In the genomic region with DNA sequence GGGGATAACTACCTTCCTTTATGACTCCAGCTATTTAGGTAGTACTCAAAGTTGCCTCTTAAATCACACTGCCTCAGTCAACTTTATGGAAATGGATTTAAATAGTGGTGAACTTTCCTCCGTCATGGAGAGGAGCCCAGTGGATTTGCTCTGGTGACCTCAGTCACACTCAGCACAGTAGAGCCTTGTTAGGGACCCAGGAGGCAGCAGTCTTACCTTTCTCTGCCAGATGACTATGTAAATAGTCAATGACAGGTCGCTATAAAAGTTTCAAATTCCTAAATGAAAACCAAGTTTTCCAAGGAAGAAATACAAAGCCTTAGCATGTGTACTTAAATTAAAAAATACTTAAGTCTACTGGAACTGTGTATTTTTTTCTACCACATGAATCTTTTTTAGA, we compare ENCODE assay signal across 15 cellular contexts.
A peak's percentile ranks its signal among the peaks of the same experiment; 100 is the strongest.
DNase-seq lines count a peak whose midpoint lies in the region; ATAC-seq, FAIRE-seq and TF ChIP-seq lines count a peak whose summit lies in the region.
"Had no signal": no experiment of that assay in that cellular context is flagged by ENCODE, and none has a peak within 500 bp of the region (broad histone marks: within the 10 kb centered on the region; RNA-seq: fewer than 3 reads in every experiment).

No MANE protein-coding gene starts in this region.

- H2AFZ ChIP-seq in HepG2 (ENCODE audit: low read length) = no peak overlapping the region

- no peaks in the 10 kb centered on the region for H4K20me1 ChIP-seq in HepG2 (ENCODE audit: insufficient read depth, low read length)

- CTCF ChIA-PET in Panc1 (lab: Charles Lee) (no interaction called here), HepG2 (lab: Yijun Ruan, JAX; ENCODE audit: low intra/inter-chr PET ratio, low total read pairs) (no interaction called here)

- intact Hi-C loops in Panc1 (cut with micrococcal nuclease; ENCODE audit: unreplicated experiment) = no loop called here
- intact Hi-C loops in HepG2 (cut with micrococcal nuclease; ENCODE audit: unreplicated experiment) = no loop called here
- intact Hi-C loops in aorta (cut with DNase I) = no loop called here

- WGBS in HepG2 (ENCODE audit: low lambda C conversion rate) = 5% methylated on average over 2 of the region's 2 CpGs
- 72 to 87% methylated on average over 2 of the region's 2 CpGs for WGBS in aorta, 2 donors

- DNase-seq in Panc1 (ENCODE audit: low read depth, low spot score) = no peak
- peak; percentile 88 for DNase-seq in HepG2 (ENCODE audit: low spot score)
- no peak for DNase-seq in ACHN
- no peak for DNase-seq in epidermal melanocyte (ENCODE audit: insufficient read length, low spot score)
- no peak for DNase-seq in NCI-H526 treated with DMSO at 0.1 percent for 48 hours (lab: John Stamatoyannopoulos, UW)
- no peak for DNase-seq in aorta
- DNase-seq: H9, NCI-H187, NCI-H2171, NCI-H446 treated with DMSO at 0.1 percent for 48 hours, SIG-M5 had no signal

- H3K27ac ChIP-seq in Panc1 (ENCODE audit: low read length) (peak overlapping the region; percentile 64; the same call in 1 of the 2 replicates), HepG2 (ENCODE audit: extremely low read length, insufficient read depth, low read length) (peak overlapping the region; percentile 75), skeletal muscle tissue (ENCODE audit: low read depth, low read length) (peak overlapping the region; percentile 5), aorta (ENCODE audit: low read depth in 1 of 2, low read length in 2 of 2) (no peak overlapping the region)
- H3K27ac ChIP-seq: 22Rv1 had no signal

- H3K4me3 ChIP-seq in Panc1 (ENCODE audit: low read depth in 2 of 2, low read length in 2 of 2) = no peak overlapping the region
- peak overlapping the region in 1 of 3 experiments; percentile 9; a peak in 1 of 6 replicates for H3K4me3 ChIP-seq in HepG2 (replicated peaks in 1 of 3; ENCODE audit: insufficient read depth in 1 of 3, low read depth in 2 of 3, low read length in 3 of 3)
- H3K4me3 ChIP-seq in skeletal muscle tissue (ENCODE audit: low read length in 3 of 3) = no peak overlapping the region
- no peak overlapping the region for H3K4me3 ChIP-seq in aorta (ENCODE audit: low read length in 2 of 2)
- H3K4me3 ChIP-seq: BLaER1 treated with 17β-estradiol and CSF1 and Interleukin-3, amounts not matched to agents 10 nM and 100 nM had no signal

- FAIRE-seq in A204.1 (lab: Jason Lieb, UNC) (peak; percentile 99), HepG2 (lab: Jason Lieb, UNC) (no peak)

- peaks cover 87% of the 10 kb centered on the region for H3K79me2 ChIP-seq in HepG2 (ENCODE audit: insufficient read depth, low read length)

- no peak for TF ChIP-seq RAD21 in HepG2 (CRISPR knock-in tag; IDR thresholded peaks at IDR 0.05)

- H3K9me3 ChIP-seq in Panc1 (ENCODE audit: control insufficient read depth, insufficient read depth, low read depth, low read length) = no peaks in the 10 kb centered on the region
- no peaks in the 10 kb centered on the region for H3K9me3 ChIP-seq in HepG2 (ENCODE audit: low read length)
- no peaks in the 10 kb centered on the region for H3K9me3 ChIP-seq in skeletal muscle tissue (ENCODE audit: control insufficient read depth in 3 of 3, low read length in 3 of 3)
- no peaks in the 10 kb centered on the region for H3K9me3 ChIP-seq in aorta (ENCODE audit: control insufficient read depth, low read length)

- TF ChIP-seq POLR2A in HepG2 (IDR thresholded peaks at IDR 0.05; ENCODE audit: insufficient read depth in 1 of 2, low read depth in 2 of 2, low read length in 2 of 2) = no peak

- POLR2A ChIA-PET in Panc1 (lab: Charles Lee) = no interaction called here
- POLR2A ChIA-PET in HepG2 (lab: Yijun Ruan, JAX) = interaction anchor here (1.0 to 2.8 kb wide), 2 partner anchors 8 to 10 kb away, joined by 3 to 8 read pairs; no protein-coding TSS in a partner anchor

- no peak for TF ChIP-seq CTCF in Panc1 (IDR thresholded peaks at IDR 0.05)
- TF ChIP-seq CTCF in HepG2 (CRISPR knock-in tag; IDR thresholded peaks at IDR 0.05) = no peak

- H3K27me3 ChIP-seq in Panc1 (ENCODE audit: control insufficient read depth, insufficient read depth, low read length) = no peaks in the 10 kb centered on the region
- H3K27me3 ChIP-seq in HepG2 (ENCODE audit: control insufficient read depth in 1 of 2, insufficient read depth in 2 of 2, low read length in 2 of 2) = no peaks in the 10 kb centered on the region
- no peaks in the 10 kb centered on the region for H3K27me3 ChIP-seq in skeletal muscle tissue (ENCODE audit: control insufficient read depth in 3 of 3, insufficient read depth in 3 of 3, low read length in 3 of 3)
- H3K27me3 ChIP-seq in aorta (ENCODE audit: control insufficient read depth in 1 of 2, insufficient read depth in 2 of 2, low read length in 1 of 2) = no peaks in the 10 kb centered on the region
- H3K27me3 ChIP-seq: BLaER1 treated with 17β-estradiol and CSF1 and Interleukin-3, amounts not matched to agents 10 nM and 100 nM had no signal

- in situ Hi-C loops in Panc1 (cut with HindIII; ENCODE audit: low pct_unique_long_range_greater_than_20kb, low sequenced_read_pairs) (no loop called here), HepG2 (cut with HindIII; ENCODE audit: extremely low pct_ligation_motif_present, low pct_unique_long_range_greater_than_20kb) (loop anchor here (5.0 kb wide), 1 partner anchor 145 kb away; a partner anchor contains a TSS), ACHN (cut with HindIII; ENCODE audit: low pct_ligation_motif_present, low pct_unique_long_range_greater_than_20kb, low sequenced_read_pairs) (no loop called here)

- H3K9ac ChIP-seq in HepG2 (ENCODE audit: insufficient read depth, low read depth, low read length) (peak overlapping the region; percentile 57), skeletal muscle tissue (ENCODE audit: low read depth in 1 of 3, low read length in 3 of 3) (no peak overlapping the region)
- H3K9ac ChIP-seq: BLaER1 treated with 17β-estradiol and CSF1 and Interleukin-3, amounts not matched to agents 10 nM and 100 nM had no signal

- 0 out of 2 replicates have a peak, but pooled peaks have one; percentile 59 for ATAC-seq in Panc1
- ATAC-seq in HepG2 = peak; percentile 78
- no peak for ATAC-seq in aorta (ENCODE audit: low FRiP score)

- peaks cover 38% of the 10 kb centered on the region for H3K4me1 ChIP-seq in Panc1 (ENCODE audit: control insufficient read depth, insufficient read depth, low read length)
- peaks cover 90% of the 10 kb centered on the region for H3K4me1 ChIP-seq in HepG2 (ENCODE audit: insufficient read depth, low read length)
- H3K4me1 ChIP-seq in skeletal muscle tissue (ENCODE audit: control insufficient read depth in 3 of 3, insufficient read depth in 3 of 3, low read length in 3 of 3) = peaks cover 10 to 21% (median 13%) of the 10 kb centered on the region in 3 donors
- H3K4me1 ChIP-seq in aorta (ENCODE audit: control insufficient read depth in 1 of 2, insufficient read depth in 2 of 2, low read length in 2 of 2) = peaks cover 5 to 7% of the 10 kb centered on the region in 2 donors

- peak in 1 of 2 experiments; percentile 48; a peak in 1 of 4 replicates for TF ChIP-seq EP300 in HepG2 (IDR thresholded peaks at IDR 0.05; ENCODE audit: low read depth in 2 of 2, low read length in 2 of 2)
- no peak for TF ChIP-seq EP300 in HepG2 (CRISPR knock-in tag; IDR thresholded peaks at IDR 0.05; ENCODE audit: borderline replicate concordance)

- H3K36me3 ChIP-seq in Panc1 (ENCODE audit: control insufficient read depth, insufficient read depth, low read length) = no peaks in the 10 kb centered on the region
- H3K36me3 ChIP-seq in HepG2 (replicated peaks in 1 of 2; ENCODE audit: control insufficient read depth in 1 of 2, insufficient read depth in 2 of 2, low read length in 2 of 2) = peaks cover 0 to 2% of the 10 kb centered on the region in 2 experiments; a peak in 2 of 5 replicates
- H3K36me3 ChIP-seq in skeletal muscle tissue (ENCODE audit: control insufficient read depth in 3 of 3, insufficient read depth in 3 of 3, low read length in 3 of 3) = no peaks in the 10 kb centered on the region
- H3K36me3 ChIP-seq in aorta (ENCODE audit: control insufficient read depth in 1 of 2, insufficient read depth in 2 of 2, low read length in 1 of 2) = no peaks in the 10 kb centered on the region

- BruUV-seq in Panc1 (replicated peaks; lab: Mats Ljungman, UMichigan) = no TSS peak
- BruUV-seq in HepG2 (replicated peaks; lab: Mats Ljungman, UMichigan) = no TSS peak

- H3K4me2 ChIP-seq in HepG2 (ENCODE audit: low read depth, low read length) = peak overlapping the region; percentile 67

TF ChIP-seq in HepG2, 621 proteins besides CTCF, POLR2A, EP300 and RAD21 (continues in another document):
- TF ChIP-seq, protein P1, sequence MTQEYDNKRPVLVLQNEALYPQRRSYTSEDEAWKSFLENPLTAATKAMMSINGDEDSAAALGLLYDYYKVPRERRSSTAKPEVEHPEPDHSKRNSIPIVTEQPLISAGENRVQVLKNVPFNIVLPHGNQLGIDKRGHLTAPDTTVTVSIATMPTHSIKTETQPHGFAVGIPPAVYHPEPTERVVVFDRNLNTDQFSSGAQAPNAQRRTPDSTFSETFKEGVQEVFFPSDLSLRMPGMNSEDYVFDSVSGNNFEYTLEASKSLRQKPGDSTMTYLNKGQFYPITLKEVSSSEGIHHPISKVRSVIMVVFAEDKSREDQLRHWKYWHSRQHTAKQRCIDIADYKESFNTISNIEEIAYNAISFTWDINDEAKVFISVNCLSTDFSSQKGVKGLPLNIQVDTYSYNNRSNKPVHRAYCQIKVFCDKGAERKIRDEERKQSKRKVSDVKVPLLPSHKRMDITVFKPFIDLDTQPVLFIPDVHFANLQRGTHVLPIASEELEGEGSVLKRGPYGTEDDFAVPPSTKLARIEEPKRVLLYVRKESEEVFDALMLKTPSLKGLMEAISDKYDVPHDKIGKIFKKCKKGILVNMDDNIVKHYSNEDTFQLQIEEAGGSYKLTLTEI (CRISPR knock-in tag; conservative IDR thresholded peaks at IDR 0.05) = no peak
- TF ChIP-seq, protein P2, sequence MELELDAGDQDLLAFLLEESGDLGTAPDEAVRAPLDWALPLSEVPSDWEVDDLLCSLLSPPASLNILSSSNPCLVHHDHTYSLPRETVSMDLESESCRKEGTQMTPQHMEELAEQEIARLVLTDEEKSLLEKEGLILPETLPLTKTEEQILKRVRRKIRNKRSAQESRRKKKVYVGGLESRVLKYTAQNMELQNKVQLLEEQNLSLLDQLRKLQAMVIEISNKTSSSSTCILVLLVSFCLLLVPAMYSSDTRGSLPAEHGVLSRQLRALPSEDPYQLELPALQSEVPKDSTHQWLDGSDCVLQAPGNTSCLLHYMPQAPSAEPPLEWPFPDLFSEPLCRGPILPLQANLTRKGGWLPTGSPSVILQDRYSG (CRISPR knock-in tag; IDR thresholded peaks at IDR 0.05) = no peak
- TF ChIP-seq, protein P3, sequence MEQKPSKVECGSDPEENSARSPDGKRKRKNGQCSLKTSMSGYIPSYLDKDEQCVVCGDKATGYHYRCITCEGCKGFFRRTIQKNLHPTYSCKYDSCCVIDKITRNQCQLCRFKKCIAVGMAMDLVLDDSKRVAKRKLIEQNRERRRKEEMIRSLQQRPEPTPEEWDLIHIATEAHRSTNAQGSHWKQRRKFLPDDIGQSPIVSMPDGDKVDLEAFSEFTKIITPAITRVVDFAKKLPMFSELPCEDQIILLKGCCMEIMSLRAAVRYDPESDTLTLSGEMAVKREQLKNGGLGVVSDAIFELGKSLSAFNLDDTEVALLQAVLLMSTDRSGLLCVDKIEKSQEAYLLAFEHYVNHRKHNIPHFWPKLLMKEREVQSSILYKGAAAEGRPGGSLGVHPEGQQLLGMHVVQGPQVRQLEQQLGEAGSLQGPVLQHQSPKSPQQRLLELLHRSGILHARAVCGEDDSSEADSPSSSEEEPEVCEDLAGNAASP (CRISPR knock-in tag; IDR thresholded peaks at IDR 0.05; ENCODE audit: borderline replicate concordance) = peak; percentile 72; the same call in 1 of the 2 replicates

Comparison
In these comparisons a context has a peak if more than half of its experiments do, and no peak if none do; other contexts are left out.
1. H3K27ac ChIP-seq: peak in Panc1 (single experiment), HepG2 (single experiment) and skeletal muscle tissue (single experiment); none in aorta (0 of 2).